Comparison of ENCODE assay signal across 33 cellular contexts in the genomic region with DNA sequence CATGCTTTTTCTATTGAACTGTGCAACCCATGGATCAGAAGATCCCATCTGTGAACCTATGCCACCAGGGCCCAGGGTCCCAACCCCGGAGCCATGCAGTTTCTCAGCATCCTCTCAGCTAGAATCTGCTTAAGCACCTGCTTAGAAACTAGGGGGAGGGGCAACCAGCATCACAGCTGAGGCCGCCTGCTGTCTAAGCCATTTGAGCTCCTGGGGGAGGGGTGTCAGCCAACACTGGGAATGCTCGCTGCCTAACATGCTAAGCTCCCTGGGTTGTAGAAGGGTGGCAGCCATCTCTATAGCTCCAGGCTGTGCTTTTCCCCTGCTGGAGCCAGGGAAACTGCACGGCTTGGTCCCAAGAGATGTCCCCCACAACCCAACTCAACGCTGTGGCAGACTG.
"Had no signal": no experiment of that assay in that cellular context is flagged by ENCODE, and none has a peak within 500 bp of the region (broad histone marks: within the 10 kb centered on the region; RNA-seq: fewer than 3 reads in every experiment).

No MANE protein-coding gene starts in this region.

- H3K27ac Mint-ChIP-seq: activated CD4-positive, alpha-beta memory T cell treated with anti-CD3 and anti-CD28 coated beads for 36 hours; activated CD4-positive, alpha-beta T cell treated with anti-CD3 and anti-CD28 coated beads for 36 hours; activated CD4-positive, alpha-beta T cell treated with anti-CD3 and anti-CD28 coated beads, Interleukin-2, amount 10 ng/mL, durations not matched to agents 24 days and 14 days; activated CD8-positive, alpha-beta memory T cell treated with anti-CD3 and anti-CD28 coated beads, Interleukin-2, amount 10 ng/mL, durations not matched to agents 7 days and 5 days; activated CD8-positive, alpha-beta T cell treated with anti-CD3 and anti-CD28 coated beads, Interleukin-2, amount 10 ng/mL, durations not matched to agents 7 days and 5 days; activated naive CD4-positive, alpha-beta T cell treated with anti-CD3 and anti-CD28 coated beads, Interleukin-2, amount 10 ng/mL, durations not matched to agents 7 days and 5 days; activated naive CD4-positive, alpha-beta T cell treated with anti-CD3 and anti-CD28 coated beads, Interleukin-2, amount 50 U/mL, for 72 hours; activated naive CD8-positive, alpha-beta T cell treated with anti-CD3 and anti-CD28 coated beads, Interleukin-2, amount 10 ng/mL, durations not matched to agents 7 days and 5 days; activated T-helper 1 cell treated with anti-CD3 and anti-CD28 coated beads, Interleukin-12 subunit alpha, Interleukin-12 subunit beta, Interleukin-2, Interleukin-4 antibody, amounts not matched to agents 30 ng/mL and 10 ng/mL and 1 ng/mL, durations not matched to agents 14 hours and 24 hours and 36 hours; activated T-helper 2 cell treated with anti-CD3 and anti-CD28 coated beads, Interferon-gamma antibody, Interleukin-2, Interleukin-4, amounts not matched to agents 10 μg/mL and 5 μg/mL and 100 μg/mL, durations not matched to agents 14 hours and 24 hours and 36 hours; brain; T-helper 17 cell; T-helper 2 cell treated with Interferon-gamma antibody and Interleukin-4, amounts not matched to agents 5 μg/mL and 100 μg/mL, for 36 hours had no signal

- H3K9me3 ChIP-seq: colonic mucosa, gastrocnemius medialis had no signal

- H3K36me3 Mint-ChIP-seq: activated CD4-positive, alpha-beta memory T cell treated with anti-CD3 and anti-CD28 coated beads for 36 hours; activated CD8-positive, alpha-beta memory T cell treated with anti-CD3 and anti-CD28 coated beads, Interleukin-2, amount 10 ng/mL, durations not matched to agents 7 days and 5 days; activated naive CD4-positive, alpha-beta T cell treated with anti-CD3 and anti-CD28 coated beads, Interleukin-2, amount 10 ng/mL, durations not matched to agents 7 days and 5 days; activated naive CD8-positive, alpha-beta T cell treated with anti-CD3 and anti-CD28 coated beads, Interleukin-2, amount 10 ng/mL, durations not matched to agents 7 days and 5 days; brain had no signal

- DNase-seq: activated CD4-positive, alpha-beta memory T cell treated with anti-CD3 and anti-CD28 coated beads for 36 hours; activated CD4-positive, alpha-beta T cell treated with anti-CD3 and anti-CD28 coated beads for 36 hours; activated CD4-positive, alpha-beta T cell treated with anti-CD3 and anti-CD28 coated beads, Interleukin-2, amount 10 ng/mL, durations not matched to agents 24 days and 14 days; activated CD4-positive, CD25-positive, alpha-beta regulatory T cell; activated CD4-positive, CD25-positive, alpha-beta regulatory T cell treated with anti-CD3 and anti-CD28 coated beads, Interleukin-2, amount 50 U/mL, for 72 hours; activated CD8-positive, alpha-beta memory T cell treated with anti-CD3 and anti-CD28 coated beads, Interleukin-2, amount 10 ng/mL, durations not matched to agents 7 days and 5 days; activated CD8-positive, alpha-beta memory T cell treated with anti-CD3 and anti-CD28 coated beads, Interleukin-2, amount 50 U/mL, for 4 hours; activated CD8-positive, alpha-beta T cell treated with anti-CD3 and anti-CD28 coated beads, Interleukin-2, amount 10 ng/mL, durations not matched to agents 7 days and 5 days; activated effector memory CD4-positive, alpha-beta T cell treated with anti-CD3 and anti-CD28 coated beads, Interleukin-2, amount 50 U/mL, for 16 hours; activated naive CD4-positive, alpha-beta T cell treated with anti-CD3 and anti-CD28 coated beads, Interleukin-2, amount 10 ng/mL, durations not matched to agents 7 days and 5 days; activated naive CD8-positive, alpha-beta T cell treated with anti-CD3 and anti-CD28 coated beads, Interleukin-2, amount 10 ng/mL, durations not matched to agents 7 days and 5 days; activated T-cell treated with anti-CD3 and anti-CD28 coated beads, Interleukin-2, amount 50 U/mL, for 1 hour; activated T-cell treated with anti-CD3 and anti-CD28 coated beads, Interleukin-2, amount 50 U/mL, for 48 hours; central memory CD4-positive, alpha-beta T cell; cerebellar nuclear complex; colonic mucosa; effector CD8-positive, alpha-beta T cell; foreskin fibroblast; gastrocnemius medialis; glutamatergic neuron; heart left ventricle; T-helper 1 cell; T-helper 17 cell; T1000 had no signal

- H3K27ac ChIP-seq: ascending aorta, breast epithelium, cardiac muscle cell, colonic mucosa, gastrocnemius medialis, heart left ventricle had no signal

- H3K4me3 ChIP-seq: ascending aorta, breast epithelium, cardiac muscle cell, colonic mucosa, gastrocnemius medialis, heart left ventricle had no signal

- H3K27me3 Mint-ChIP-seq: activated CD4-positive, alpha-beta memory T cell treated with anti-CD3 and anti-CD28 coated beads for 36 hours; activated CD4-positive, alpha-beta T cell treated with anti-CD3 and anti-CD28 coated beads, Interleukin-2, amount 10 ng/mL, durations not matched to agents 24 days and 14 days; activated CD8-positive, alpha-beta memory T cell treated with anti-CD3 and anti-CD28 coated beads, Interleukin-2, amount 10 ng/mL, durations not matched to agents 7 days and 5 days; activated naive CD4-positive, alpha-beta T cell treated with anti-CD3 and anti-CD28 coated beads, Interleukin-2, amount 10 ng/mL, durations not matched to agents 7 days and 5 days; activated naive CD8-positive, alpha-beta T cell treated with anti-CD3 and anti-CD28 coated beads, Interleukin-2, amount 10 ng/mL, durations not matched to agents 7 days and 5 days; brain; T-helper 17 cell had no signal

- H3K4me1 Mint-ChIP-seq: activated CD4-positive, alpha-beta T cell treated with anti-CD3 and anti-CD28 coated beads for 36 hours; activated CD4-positive, alpha-beta T cell treated with anti-CD3 and anti-CD28 coated beads, Interleukin-2, amount 10 ng/mL, durations not matched to agents 24 days and 14 days; activated CD8-positive, alpha-beta memory T cell treated with anti-CD3 and anti-CD28 coated beads, Interleukin-2, amount 10 ng/mL, durations not matched to agents 7 days and 5 days; activated naive CD4-positive, alpha-beta T cell treated with anti-CD3 and anti-CD28 coated beads, Interleukin-2, amount 10 ng/mL, durations not matched to agents 7 days and 5 days; activated naive CD8-positive, alpha-beta T cell treated with anti-CD3 and anti-CD28 coated beads, Interleukin-2, amount 10 ng/mL, durations not matched to agents 7 days and 5 days; brain; T-helper 17 cell had no signal

- ATAC-seq: activated CD4-positive, alpha-beta T cell treated with anti-CD3 and anti-CD28 coated beads for 36 hours; activated CD8-positive, alpha-beta memory T cell treated with anti-CD3 and anti-CD28 coated beads, Interleukin-2, amount 10 ng/mL, durations not matched to agents 7 days and 5 days; activated CD8-positive, alpha-beta T cell treated with anti-CD3 and anti-CD28 coated beads, Interleukin-2, amount 10 ng/mL, durations not matched to agents 7 days and 5 days; activated naive CD4-positive, alpha-beta T cell treated with anti-CD3 and anti-CD28 coated beads, Interleukin-2, amount 50 U/mL, for 72 hours; esophagus mucosa; gastrocnemius medialis; heart left ventricle; T-helper 17 cell had no signal

- H3K4me3 Mint-ChIP-seq: activated CD4-positive, alpha-beta memory T cell treated with anti-CD3 and anti-CD28 coated beads for 36 hours; activated CD4-positive, alpha-beta T cell treated with anti-CD3 and anti-CD28 coated beads for 36 hours; activated CD4-positive, alpha-beta T cell treated with anti-CD3 and anti-CD28 coated beads, Interleukin-2, amount 10 ng/mL, durations not matched to agents 24 days and 14 days; activated CD8-positive, alpha-beta memory T cell treated with anti-CD3 and anti-CD28 coated beads, Interleukin-2, amount 10 ng/mL, durations not matched to agents 7 days and 5 days; activated CD8-positive, alpha-beta T cell treated with anti-CD3 and anti-CD28 coated beads, Interleukin-2, amount 10 ng/mL, durations not matched to agents 7 days and 5 days; activated naive CD4-positive, alpha-beta T cell treated with anti-CD3 and anti-CD28 coated beads, Interleukin-2, amount 10 ng/mL, durations not matched to agents 7 days and 5 days; activated naive CD8-positive, alpha-beta T cell treated with anti-CD3 and anti-CD28 coated beads, Interleukin-2, amount 10 ng/mL, durations not matched to agents 7 days and 5 days; activated T-helper 1 cell treated with anti-CD3 and anti-CD28 coated beads, Interleukin-12 subunit alpha, Interleukin-12 subunit beta, Interleukin-2, Interleukin-4 antibody, amounts not matched to agents 30 ng/mL and 10 ng/mL and 1 ng/mL, durations not matched to agents 14 hours and 24 hours and 36 hours; brain; T-helper 17 cell; T-helper 2 cell treated with Interferon-gamma antibody and Interleukin-4, amounts not matched to agents 5 μg/mL and 100 μg/mL, for 36 hours had no signal

- H3K36me3 ChIP-seq: ascending aorta, breast epithelium, cardiac muscle cell, colonic mucosa, gastrocnemius medialis, heart left ventricle had no signal

- H3K4me1 ChIP-seq: ascending aorta, breast epithelium, colonic mucosa, gastrocnemius medialis, heart left ventricle had no signal

- H3K27me3 ChIP-seq: ascending aorta, breast epithelium, cardiac muscle cell, colonic mucosa, gastrocnemius medialis, heart left ventricle had no signal
